ENCODE assay signal across 25 cellular contexts in genomic region chr12:81070846-81071245, GRCh38. TPM values are rescaled to one million over a fixed set of nuclear protein-coding genes. Genes with fewer than 3 reads are reported as not detected.
"Had no signal": no experiment of that assay in that cellular context is flagged by ENCODE, and none has a peak within 500 bp of the region (broad histone marks: within the 10 kb centered on the region; RNA-seq: fewer than 3 reads in every experiment).

No MANE protein-coding gene starts in this region.

- H3K4me3 ChIP-seq: breast epithelium, MG63, SK-N-MC had no signal

- ATAC-seq: activated T-helper 17 cell treated with anti-CD3 and anti-CD28 coated beads, Interleukin-2, amount 50 U/mL, for 72 hours; Panc1; Right ventricle myocardium inferior; T-cell had no signal

- DNase-seq: activated CD4-positive, alpha-beta memory T cell treated with anti-CD3 and anti-CD28 coated beads for 36 hours; activated CD4-positive, alpha-beta T cell treated with anti-CD3 and anti-CD28 coated beads, Interleukin-2, amount 10 ng/mL, durations not matched to agents 7 days and 5 days; activated CD4-positive, CD25-positive, alpha-beta regulatory T cell; activated CD8-positive, alpha-beta memory T cell treated with anti-CD3 and anti-CD28 coated beads for 24 hours; activated gamma-delta T cell; activated naive CD4-positive, alpha-beta T cell treated with anti-CD3 and anti-CD28 coated beads for 36 hours; activated T-cell treated with anti-CD3 and anti-CD28 coated beads, Interleukin-2, amount 50 U/mL, for 48 hours; central memory CD4-positive, alpha-beta T cell; MG63; NCI-H1105 treated with DMSO at 0.1 percent for 48 hours; NCI-H1436 treated with DMSO at 0.1 percent for 48 hours; NCI-H187; NCI-H2081; NCI-H510A treated with DMSO at 0.1 percent for 48 hours; NCI-H69; NK-92 treated with Interleukin-12 subunit alpha and Interleukin-12 subunit beta, amount 100 ng/mL, for 24 hours; OCI-M1; RPMI8226; T-cell; T-helper 2 cell had no signal

- H3K27me3 ChIP-seq: breast epithelium, MG63 had no signal

- H3K36me3 ChIP-seq: breast epithelium, MG63 had no signal

RNA-seq across cellular contexts. Expression of gene ACSS3, which starts 7.0 kb away (rescaled TPM):
- total RNA-seq: activated CD4-positive, alpha-beta memory T cell treated with anti-CD3 and anti-CD28 coated beads for 36 hours; activated CD4-positive, alpha-beta T cell treated with anti-CD3 and anti-CD28 coated beads, Interleukin-2, amount 10 ng/mL, durations not matched to agents 7 days and 5 days; activated naive CD4-positive, alpha-beta T cell treated with anti-CD3 and anti-CD28 coated beads for 36 hours; activated T-helper 17 cell treated with anti-CD3 and anti-CD28 coated beads, Interleukin-2, amount 50 U/mL, for 72 hours had no signal
